Comparison of ENCODE assay signal across 1 cellular context in genomic region chr15:37876900-37877299, GRCh38.
TF ChIP-seq lines count a peak whose summit lies in the region.

No MANE protein-coding gene starts in this region.

TF ChIP-seq in SK-N-SH treated with all-trans-retinoic acid at 6 μM for 48 hours, 23 proteins besides CTCF, POLR2A, EP300 and RAD21 (continued from another document):
- TF ChIP-seq POU6F1 (CRISPR knock-in tag; IDR thresholded peaks at IDR 0.05; ENCODE audit: borderline replicate concordance, low read depth) (no peak), ESRRG (CRISPR knock-in tag; IDR thresholded peaks at IDR 0.05) (no peak), BACH2 (CRISPR knock-in tag; IDR thresholded peaks at IDR 0.05; ENCODE audit: borderline replicate concordance) (no peak), ZFP30 (CRISPR knock-in tag; IDR thresholded peaks at IDR 0.05) (no peak), GLIS3 (CRISPR knock-in tag; IDR thresholded peaks at IDR 0.05) (no peak), OSR1 (CRISPR knock-in tag; IDR thresholded peaks at IDR 0.05) (no peak), CSDC2 (CRISPR knock-in tag; IDR thresholded peaks at IDR 0.05) (no peak)
TF ChIP-seq in SK-N-SH treated with all-trans-retinoic acid at 6 μM for 48 hours: peak in this region for 0.
